25 cellular contexts compared by ENCODE assay signal in genomic region chr2:204944927-204945326, GRCh38.
"Had no signal": no experiment of that assay in that cellular context is flagged by ENCODE, and none has a peak within 500 bp of the region (broad histone marks: within the 10 kb centered on the region; RNA-seq: fewer than 3 reads in every experiment).

No MANE protein-coding gene starts in this region.

- H3K27ac Mint-ChIP-seq: activated B cell treated with CpG ODN at 0.5 μM for 24 hours; activated CD4-positive, alpha-beta memory T cell treated with anti-CD3 and anti-CD28 coated beads, Interleukin-2, amount 10 ng/mL, durations not matched to agents 7 days and 5 days; activated T-helper 17 cell treated with anti-CD3 and anti-CD28 coated beads, Interleukin-2, amount 50 U/mL, for 72 hours had no signal

- H3K4me1 ChIP-seq: SJCRH30 had no signal

- H3K27me3 Mint-ChIP-seq: activated B cell treated with CpG ODN at 0.5 μM for 24 hours; activated CD4-positive, alpha-beta memory T cell treated with anti-CD3 and anti-CD28 coated beads, Interleukin-2, amount 10 ng/mL, durations not matched to agents 7 days and 5 days; activated T-helper 17 cell treated with anti-CD3 and anti-CD28 coated beads, Interleukin-2, amount 50 U/mL, for 72 hours had no signal

- DNase-seq: activated B cell treated with CpG ODN at 0.5 μM for 24 hours; activated CD4-positive, alpha-beta memory T cell treated with anti-CD3 and anti-CD28 coated beads, Interleukin-2, amount 10 ng/mL, durations not matched to agents 7 days and 5 days; activated CD4-positive, alpha-beta T cell treated with anti-CD3 and anti-CD28 coated beads for 1 hour; activated CD4-positive, alpha-beta T cell treated with anti-CD3 and anti-CD28 coated beads, Interleukin-2, amount 50 U/mL, for 1 hour; activated gamma-delta T cell; activated naive CD4-positive, alpha-beta T cell treated with anti-CD3 and anti-CD28 coated beads, Interleukin-2, amount 50 U/mL, for 16 hours; activated T-cell treated with anti-CD3 and anti-CD28 coated beads for 4 hours; activated T-cell treated with anti-CD3 and anti-CD28 coated beads, Interleukin-2, amount 50 U/mL, for 48 hours; brain microvascular endothelial cell; NCI-H1092; NCI-H1417; NCI-H1930; NCI-H2107; NCI-H510A treated with DMSO at 0.1 percent for 48 hours; NCI-H69; NK-92 treated with Interleukin-12 subunit alpha and Interleukin-12 subunit beta, amount 100 ng/mL, for 24 hours; OCI-M1; Right ventricle myocardium superior; RPMI8226; SJCRH30; SK-N-SH had no signal

- H3K9me3 ChIP-seq: SK-N-SH had no signal

- H3K4me2 ChIP-seq: KMS-11, SK-N-SH had no signal

- H3K4me1 Mint-ChIP-seq: activated B cell treated with CpG ODN at 0.5 μM for 24 hours had no signal

- H3K36me3 ChIP-seq: brain microvascular endothelial cell, cardiac muscle cell, SJCRH30 had no signal

- H3K4me3 Mint-ChIP-seq: activated B cell treated with CpG ODN at 0.5 μM for 24 hours; activated CD4-positive, alpha-beta memory T cell treated with anti-CD3 and anti-CD28 coated beads, Interleukin-2, amount 10 ng/mL, durations not matched to agents 7 days and 5 days; activated T-helper 17 cell treated with anti-CD3 and anti-CD28 coated beads, Interleukin-2, amount 50 U/mL, for 72 hours had no signal

- H3K27me3 ChIP-seq: brain microvascular endothelial cell, cardiac muscle cell, SJCRH30 had no signal

- ATAC-seq: activated T-helper 17 cell treated with anti-CD3 and anti-CD28 coated beads, Interleukin-2, amount 50 U/mL, for 72 hours; Panc1 had no signal

- H3K4me3 ChIP-seq: cardiac muscle cell, SJCRH30 had no signal

- H3K9me2 ChIP-seq: SK-N-SH had no signal

- H3K27ac ChIP-seq: brain microvascular endothelial cell, cardiac muscle cell, KMS-11, SJCRH30 had no signal
